ENCODE assay signal across 24 cellular contexts in genomic region chr11:29200776-29201574, GRCh38.
A peak's percentile ranks its signal among the peaks of the same experiment; 100 is the strongest.
DNase-seq lines count a peak whose midpoint lies in the region; ATAC-seq lines count a peak whose summit lies in the region.
"Had no signal": no experiment of that assay in that cellular context is flagged by ENCODE, and none has a peak within 500 bp of the region (broad histone marks: within the 10 kb centered on the region; RNA-seq: fewer than 3 reads in every experiment).

No MANE protein-coding gene starts in this region.

- intact Hi-C loops in left colon (cut with DNase I, micrococcal nuclease), result no loop called here

- peak; percentile 2 for DNase-seq in Ammon's horn (ENCODE audit: low spot score)
- peak; percentile 79 for DNase-seq in DMS153 (lab: John Stamatoyannopoulos, UW)
- DNase-seq in NCI-H748 treated with DMSO at 0.1 percent for 48 hours (lab: John Stamatoyannopoulos, UW), result peak; percentile 55
- peak; percentile 37 to 59 for DNase-seq in left colon
- no peak for DNase-seq in caudate nucleus (lab: John Stamatoyannopoulos, UW)
- no peak for DNase-seq in superior temporal gyrus (ENCODE audit: extremely low spot score)
- DNase-seq: activated CD4-positive, CD25-positive, alpha-beta regulatory T cell treated with anti-CD3 and anti-CD28 coated beads, Interleukin-2, amount 50 U/mL, for 72 hours; activated CD8-positive, alpha-beta memory T cell treated with anti-CD3 and anti-CD28 coated beads for 24 hours; activated naive CD4-positive, alpha-beta T cell; activated T-cell treated with anti-CD3 and anti-CD28 coated beads, Interleukin-2, amount 50 U/mL, for 24 hours; adrenal gland; CD4-positive, CD25-positive, alpha-beta regulatory T cell; DMS79; endodermal cell; MM.1S; NCI-H1930; NCI-H526; OCI-M1; right lobe of liver; SIG-M5; stimulated activated CD8-positive, alpha-beta memory T cell treated with anti-CD3 and anti-CD28 coated beads, Interleukin-4, amount 100 ng/mL, for 48 hours; T-helper 1 cell had no signal

- H3K27ac ChIP-seq in caudate nucleus (ENCODE audit: low read depth, low read length), result no peak overlapping the region
- H3K27ac ChIP-seq: adrenal gland, coronary artery, right lobe of liver had no signal

- ATAC-seq in left colon, result peak; percentile 98
- no peak for ATAC-seq in HG02642 (IDR thresholded peaks at IDR 0.05; ENCODE audit: poor library complexity, unreplicated experiment)
- ATAC-seq: right lobe of liver had no signal

Comparison
In these comparisons a context has a peak if more than half of its experiments do, and no peak if none do; other contexts are left out.
1. DNase-seq: peak in Ammon's horn (single experiment), DMS153 (single experiment), NCI-H748 treated with DMSO at 0.1 percent for 48 hours (single experiment) and left colon (2 of 2); none in caudate nucleus (0 of 61) and superior temporal gyrus (single experiment).